Comparison of ENCODE assay signal across 31 cellular contexts in the genomic region with DNA sequence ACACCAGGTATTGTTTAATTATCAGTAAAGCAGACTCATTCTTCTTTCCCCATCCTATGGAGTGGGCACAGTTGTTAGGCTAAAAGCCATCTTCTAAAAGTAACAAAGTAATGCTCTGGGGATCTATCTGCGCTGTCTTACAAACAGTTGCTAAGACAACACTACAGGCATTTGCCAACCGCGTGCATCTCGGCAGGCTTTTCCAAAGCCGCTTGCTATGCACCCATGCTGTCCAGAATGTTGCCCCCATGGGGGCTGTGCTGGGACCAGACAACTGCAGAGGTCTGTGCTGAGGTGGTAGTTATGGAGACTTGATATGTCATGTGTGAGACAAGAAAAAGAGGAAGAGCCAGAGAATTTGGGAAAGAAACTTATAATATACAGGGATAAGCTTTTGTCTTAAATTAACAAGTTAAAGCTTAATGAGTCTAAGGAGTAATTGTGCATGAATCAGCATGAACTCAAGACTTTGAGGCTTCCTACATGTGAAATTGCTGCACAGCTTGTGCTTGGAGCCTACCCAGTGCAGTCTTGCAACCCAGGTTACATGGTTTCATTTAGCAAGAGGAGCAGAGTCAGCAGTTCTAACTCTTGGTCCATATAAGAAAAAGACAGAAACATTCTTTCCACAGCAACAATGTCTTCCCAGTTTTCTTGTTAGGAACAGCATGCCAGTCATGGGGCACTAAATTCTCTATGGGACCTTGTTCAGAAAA. TPM values are rescaled to one million over a fixed set of nuclear protein-coding genes. Genes with fewer than 3 reads are reported as not detected.
"Had no signal": no experiment of that assay in that cellular context is flagged by ENCODE, and none has a peak within 500 bp of the region (broad histone marks: within the 10 kb centered on the region; RNA-seq: fewer than 3 reads in every experiment).

No MANE protein-coding gene starts in this region.

- H3K27me3 ChIP-seq: MG63 had no signal

- H3K4me3 ChIP-seq: MG63, PC-9 had no signal

- H2AFZ ChIP-seq: PC-9 had no signal

- H3K36me3 Mint-ChIP-seq: activated naive CD4-positive, alpha-beta T cell treated with anti-CD3 and anti-CD28 coated beads, Interleukin-2, amount 10 ng/mL, durations not matched to agents 7 days and 5 days; brain had no signal

- H3K4me1 Mint-ChIP-seq: activated naive CD4-positive, alpha-beta T cell treated with anti-CD3 and anti-CD28 coated beads, Interleukin-2, amount 10 ng/mL, durations not matched to agents 7 days and 5 days; activated naive CD8-positive, alpha-beta T cell treated with anti-CD3 and anti-CD28 coated beads, Interleukin-2, amount 50 U/mL, for 24 hours had no signal

- H3K4me3 Mint-ChIP-seq: activated CD8-positive, alpha-beta T cell treated with anti-CD3 and anti-CD28 coated beads, Interleukin-2, amount 10 ng/mL, durations not matched to agents 7 days and 5 days; activated naive CD4-positive, alpha-beta T cell treated with anti-CD3 and anti-CD28 coated beads, Interleukin-2, amount 10 ng/mL, durations not matched to agents 7 days and 5 days; activated naive CD8-positive, alpha-beta T cell; activated naive CD8-positive, alpha-beta T cell treated with anti-CD3 and anti-CD28 coated beads, Interleukin-2, amount 50 U/mL, for 24 hours; activated T-cell treated with anti-CD3 and anti-CD28 coated beads, Interleukin-2, amount 50 U/mL, for 24 hours; brain had no signal

- H3K36me3 ChIP-seq: MG63, WERI-Rb-1 had no signal

- H3K27ac Mint-ChIP-seq: activated CD8-positive, alpha-beta T cell treated with anti-CD3 and anti-CD28 coated beads, Interleukin-2, amount 10 ng/mL, durations not matched to agents 7 days and 5 days; activated naive CD4-positive, alpha-beta T cell treated with anti-CD3 and anti-CD28 coated beads, Interleukin-2, amount 10 ng/mL, durations not matched to agents 7 days and 5 days; activated naive CD8-positive, alpha-beta T cell; activated naive CD8-positive, alpha-beta T cell treated with anti-CD3 and anti-CD28 coated beads, Interleukin-2, amount 50 U/mL, for 24 hours; activated T-cell treated with anti-CD3 and anti-CD28 coated beads, Interleukin-2, amount 50 U/mL, for 24 hours had no signal

- ATAC-seq: activated CD8-positive, alpha-beta T cell treated with anti-CD3 and anti-CD28 coated beads, Interleukin-2, amount 10 ng/mL, durations not matched to agents 7 days and 5 days; activated naive CD8-positive, alpha-beta T cell treated with anti-CD3 and anti-CD28 coated beads, Interleukin-2, amount 50 U/mL, for 24 hours had no signal

- H3K9me3 ChIP-seq: MG63 had no signal

- DNase-seq: activated CD4-positive, alpha-beta T cell treated with anti-CD3 and anti-CD28 coated beads for 1 hour; activated CD4-positive, alpha-beta T cell treated with anti-CD3 and anti-CD28 coated beads for 48 hours; activated CD4-positive, alpha-beta T cell treated with anti-CD3 and anti-CD28 coated beads, Interleukin-2, amount 50 U/mL, for 4 hours; activated CD4-positive, CD25-positive, alpha-beta regulatory T cell; activated CD8-positive, alpha-beta T cell treated with anti-CD3 and anti-CD28 coated beads, Interleukin-2, amount 10 ng/mL, durations not matched to agents 7 days and 5 days; activated effector memory CD4-positive, alpha-beta T cell treated with Interleukin-2 at 50 U/mL for 16 hours; activated naive CD4-positive, alpha-beta T cell treated with anti-CD3 and anti-CD28 coated beads, Interleukin-2, amount 10 ng/mL, durations not matched to agents 7 days and 5 days; activated naive CD8-positive, alpha-beta T cell treated with anti-CD3 and anti-CD28 coated beads, Interleukin-2, amount 50 U/mL, for 24 hours; activated T-cell treated with anti-CD3 and anti-CD28 coated beads, Interleukin-2, amount 50 U/mL, for 24 hours; central memory CD4-positive, alpha-beta T cell; Kasumi-1; KG1; MG63; NCI-H1048; NCI-H1436 treated with DMSO at 0.1 percent for 48 hours; NCI-H1694 treated with DMSO at 0.1 percent for 48 hours; NCI-H2029; NCI-H345; NCI-H524 treated with DMSO at 0.1 percent for 48 hours; NK-92 treated with Interleukin-12 subunit alpha and Interleukin-12 subunit beta, amount 100 ng/mL, for 24 hours; PC-9; Right ventricle myocardium superior; T1000; WERI-Rb-1 had no signal

- H3K27ac ChIP-seq: PC-9 had no signal

- H3K4me2 ChIP-seq: PC-9 had no signal

RNA-seq across cellular contexts. Expression of gene DCLK3, which starts 38.9 kb away (rescaled TPM):
- total RNA-seq: activated CD8-positive, alpha-beta T cell treated with anti-CD3 and anti-CD28 coated beads, Interleukin-2, amount 10 ng/mL, durations not matched to agents 7 days and 5 days; bronchial epithelial cell; NCI-H460; OCI-LY7; PC-9; T-helper 1 cell treated with Interleukin-12 subunit alpha and Interleukin-12 subunit beta and Interleukin-4 antibody, amounts not matched to agents 30 ng/mL and 1 ng/mL, for 36 hours; T-helper 2 cell treated with Interferon-gamma antibody and Interleukin-4, amounts not matched to agents 100 ng/mL and 5 ng/mL, for 36 hours had no signal
